ENCODE assay signal across 18 cellular contexts in the genomic region with DNA sequence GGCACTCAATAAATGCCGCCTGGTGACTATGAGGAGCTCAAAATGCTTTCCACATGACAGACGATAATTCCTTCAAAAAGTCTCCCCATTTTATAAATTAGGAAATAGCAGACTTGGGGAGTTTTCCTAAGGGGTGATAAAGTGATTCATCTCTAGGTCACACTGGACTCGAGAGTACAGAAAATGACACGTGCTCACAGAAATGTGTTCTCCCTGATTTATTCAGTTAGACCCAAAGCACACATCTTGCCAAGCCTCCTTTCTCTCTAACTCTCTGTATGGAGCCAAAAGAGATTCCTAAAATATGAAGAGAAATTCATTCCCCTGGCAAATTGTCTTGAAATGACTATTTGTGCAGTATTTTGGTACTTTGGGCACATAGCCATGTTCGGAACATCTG.
"Had no signal": no experiment of that assay in that cellular context is flagged by ENCODE, and none has a peak within 500 bp of the region (broad histone marks: within the 10 kb centered on the region; RNA-seq: fewer than 3 reads in every experiment).

No MANE protein-coding gene starts in this region.

- H3K9me3 ChIP-seq: esophagus squamous epithelium, spleen, tibial nerve had no signal

- DNase-seq: activated CD4-positive, alpha-beta memory T cell treated with anti-CD3 and anti-CD28 coated beads, Interleukin-2, amount 10 ng/mL, durations not matched to agents 7 days and 5 days; activated CD4-positive, alpha-beta T cell treated with anti-CD3 and anti-CD28 coated beads for 4 hours; activated CD8-positive, alpha-beta memory T cell treated with anti-CD3 and anti-CD28 coated beads, Interleukin-2, amount 10 ng/mL, durations not matched to agents 7 days and 5 days; effector memory CD8-positive, alpha-beta T cell; esophagus squamous epithelium; foreskin fibroblast; glutamatergic neuron; hippocampal formation; islet precursor cell; spleen; stimulated activated CD8-positive, alpha-beta memory T cell treated with anti-CD3 and anti-CD28 coated beads, Interleukin-4, amount 100 ng/mL, for 48 hours; stimulated activated naive CD4-positive, alpha-beta T cell treated with Interleukin-2 at 50 U/mL for 16 hours; T-helper 2 cell had no signal

- ATAC-seq: activated CD8-positive, alpha-beta memory T cell treated with anti-CD3 and anti-CD28 coated beads, Interleukin-2, amount 10 ng/mL, durations not matched to agents 7 days and 5 days; effector memory CD8-positive, alpha-beta T cell; natural killer cell treated with Interleukin-12 subunit alpha and Interleukin-12 subunit beta and Interleukin-15 and Interleukin-18, amount 100 ng/mL, for 72 hours; WTC11 had no signal

- H3K27me3 ChIP-seq: esophagus squamous epithelium, spleen, tibial nerve had no signal

- H3K4me3 ChIP-seq: cardiac muscle cell, esophagus squamous epithelium, lung, spleen, tibial nerve had no signal

- H3K27ac ChIP-seq: cardiac muscle cell, esophagus squamous epithelium, spleen, tibial nerve had no signal

- H3K4me1 ChIP-seq: esophagus squamous epithelium, spleen, tibial nerve had no signal

- H3K36me3 ChIP-seq: cardiac muscle cell, esophagus squamous epithelium, spleen, tibial nerve had no signal
